In the genomic region with DNA sequence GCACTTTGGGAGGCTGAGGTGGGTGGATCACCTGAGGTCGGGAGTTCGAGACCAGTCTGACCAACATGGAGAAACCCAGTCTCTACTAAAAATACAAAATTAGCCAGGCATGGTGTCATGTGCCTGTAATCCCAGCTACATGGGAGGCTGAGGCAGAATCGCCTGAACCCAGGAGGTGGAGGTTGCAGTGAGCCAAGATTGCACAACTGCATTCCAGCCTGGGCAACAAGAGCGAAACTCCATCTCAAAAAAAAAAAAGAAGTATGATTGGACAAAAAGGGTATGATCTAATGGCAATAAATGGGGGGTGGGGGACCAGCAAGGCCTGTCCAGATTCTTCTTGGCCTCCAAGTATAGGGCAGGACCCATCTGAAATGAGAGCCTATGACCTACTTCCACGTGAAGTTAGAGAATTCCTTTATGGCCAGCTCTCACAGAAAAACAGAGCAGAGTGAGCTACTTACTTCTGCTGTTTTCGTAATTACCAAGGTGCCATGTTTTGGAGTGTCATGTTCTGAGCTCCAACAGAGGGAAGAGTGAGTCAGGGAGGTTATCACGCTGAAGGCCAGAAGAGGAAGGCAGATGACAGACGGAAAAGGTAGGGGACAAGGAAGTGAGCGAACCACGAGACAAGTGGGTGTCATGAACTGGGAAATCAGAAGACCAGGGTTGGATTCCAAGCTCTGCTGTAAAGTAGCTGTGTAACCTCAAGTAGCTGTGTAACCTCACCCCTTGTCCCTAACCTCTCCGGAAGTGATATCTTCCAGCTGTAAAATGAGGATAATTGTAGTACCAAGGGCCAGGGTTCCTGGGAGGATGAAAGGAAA, we compare ENCODE assay signal across 1 cellular context.
TF ChIP-seq lines count a peak whose summit lies in the region.

No MANE protein-coding gene starts in this region.

TF ChIP-seq in endothelial cell of umbilical vein, 7 proteins besides CTCF, POLR2A, EP300 and RAD21:
- peak; percentile 42 for TF ChIP-seq GATA2 (IDR thresholded peaks at IDR 0.05; ENCODE audit: insufficient read depth, insufficient read length, low read depth, low read length)
- TF ChIP-seq FOS (IDR thresholded peaks at IDR 0.05; ENCODE audit: borderline replicate concordance, insufficient read depth, low read length) = peak; percentile 62
- TF ChIP-seq, protein P1, sequence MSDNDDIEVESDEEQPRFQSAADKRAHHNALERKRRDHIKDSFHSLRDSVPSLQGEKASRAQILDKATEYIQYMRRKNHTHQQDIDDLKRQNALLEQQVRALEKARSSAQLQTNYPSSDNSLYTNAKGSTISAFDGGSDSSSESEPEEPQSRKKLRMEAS (IDR thresholded peaks at IDR 0.05; ENCODE audit: insufficient read depth, insufficient read length) = no peak
